ENCODE assay signal across 29 cellular contexts in the genomic region with DNA sequence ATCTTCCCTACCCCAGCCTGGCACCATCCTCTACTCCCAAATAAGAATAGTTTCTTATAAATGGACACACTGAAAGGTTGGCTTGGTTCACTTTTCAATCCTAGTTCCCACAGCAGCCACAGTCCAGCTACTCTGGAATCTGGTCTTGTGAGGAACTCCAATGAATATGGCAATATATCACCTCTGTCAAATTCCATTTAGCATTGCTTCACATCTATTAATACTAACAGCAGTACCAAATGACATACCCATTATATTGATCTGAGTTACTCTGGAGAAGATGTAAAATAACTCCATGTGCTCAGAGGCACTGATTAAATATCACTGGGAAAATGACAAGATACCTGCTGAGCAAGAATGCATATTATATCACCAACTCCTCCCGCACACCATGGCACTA. TPM values are rescaled to one million over a fixed set of nuclear protein-coding genes. Genes with fewer than 3 reads are reported as not detected.
"Had no signal": no experiment of that assay in that cellular context is flagged by ENCODE, and none has a peak within 500 bp of the region (broad histone marks: within the 10 kb centered on the region; RNA-seq: fewer than 3 reads in every experiment).

No MANE protein-coding gene starts in this region.

- H3K36me3 ChIP-seq: adrenal gland, colonic mucosa, WERI-Rb-1 had no signal

- H3K4me1 ChIP-seq: adrenal gland, body of pancreas, colonic mucosa had no signal

- H3K9me3 ChIP-seq: adrenal gland, body of pancreas, colonic mucosa, esophagus squamous epithelium had no signal

- DNase-seq: activated B cell treated with CpG ODN at 0.5 μM for 24 hours; activated CD4-positive, alpha-beta T cell treated with anti-CD3 and anti-CD28 coated beads for 48 hours; activated CD4-positive, alpha-beta T cell treated with anti-CD3 and anti-CD28 coated beads, Interleukin-2, amount 50 U/mL, for 1 hour; activated CD4-positive, alpha-beta T cell treated with anti-CD3 and anti-CD28 coated beads, Interleukin-2, amount 50 U/mL, for 48 hours; activated CD8-positive, alpha-beta memory T cell treated with anti-CD3 and anti-CD28 coated beads, Interleukin-2, amount 10 ng/mL, durations not matched to agents 7 days and 5 days; activated CD8-positive, alpha-beta memory T cell treated with anti-CD3 and anti-CD28 coated beads, Interleukin-2, amount 50 U/mL, for 4 hours; activated CD8-positive, alpha-beta T cell treated with anti-CD3 and anti-CD28 coated beads for 36 hours; activated effector memory CD4-positive, alpha-beta T cell treated with anti-CD3 and anti-CD28 coated beads, Interleukin-2, amount 50 U/mL, for 16 hours; activated naive CD4-positive, alpha-beta T cell treated with anti-CD3 and anti-CD28 coated beads for 36 hours; activated naive CD8-positive, alpha-beta T cell treated with anti-CD3 and anti-CD28 coated beads for 36 hours; activated naive CD8-positive, alpha-beta T cell treated with anti-CD3 and anti-CD28 coated beads, Interleukin-2, amount 50 U/mL, for 24 hours; activated T-cell treated with anti-CD3 and anti-CD28 coated beads, Interleukin-2, amount 50 U/mL, for 1 hour; activated T-cell treated with anti-CD3 and anti-CD28 coated beads, Interleukin-2, amount 50 U/mL, for 48 hours; adrenal gland; amygdala; aorta; body of pancreas; caudate nucleus; colonic mucosa; effector CD8-positive, alpha-beta T cell; esophagus squamous epithelium; foreskin fibroblast; glutamatergic neuron; T-helper 1 cell; T-helper 17 cell; T1000; WERI-Rb-1 had no signal

- H3K27ac ChIP-seq: adrenal gland, body of pancreas, colonic mucosa, epithelial cell of prostate, esophagus squamous epithelium, WERI-Rb-1 had no signal

- H3K27me3 ChIP-seq: adrenal gland, body of pancreas, colonic mucosa, esophagus squamous epithelium had no signal

- H3K4me3 ChIP-seq: adrenal gland, body of pancreas, colonic mucosa, esophagus squamous epithelium had no signal

- ATAC-seq: activated CD4-positive, CD25-positive, alpha-beta regulatory T cell treated with anti-CD3 and anti-CD28 coated beads, Interleukin-2, amount 50 U/mL, for 24 hours; activated CD8-positive, alpha-beta memory T cell treated with anti-CD3 and anti-CD28 coated beads, Interleukin-2, amount 10 ng/mL, durations not matched to agents 7 days and 5 days; activated CD8-positive, alpha-beta T cell treated with anti-CD3 and anti-CD28 coated beads for 36 hours; activated naive CD8-positive, alpha-beta T cell treated with anti-CD3 and anti-CD28 coated beads, Interleukin-2, amount 50 U/mL, for 24 hours; body of pancreas; T-helper 17 cell had no signal

RNA-seq across cellular contexts. Expression of gene OPHN1, which starts 8.6 kb away (rescaled TPM):
- total RNA-seq: activated naive CD4-positive, alpha-beta T cell treated with anti-CD3 and anti-CD28 coated beads for 36 hours; activated naive CD8-positive, alpha-beta T cell treated with anti-CD3 and anti-CD28 coated beads for 36 hours had no signal
